ENCODE assay signal across 8 cellular contexts in genomic region chr1:179293340-179294327, GRCh38. TPM values are rescaled to one million over a fixed set of nuclear protein-coding genes. Genes with fewer than 3 reads are reported as not detected.
DNase-seq lines count a peak whose midpoint lies in the region; ATAC-seq, FAIRE-seq and TF ChIP-seq lines count a peak whose summit lies in the region.

SOAT1 (plus strand) TSS chr1:179293797; CDS start chr1:179302685, 8,888 bp downstream.

- no peaks in the 10 kb centered on the region for H3K36me3 ChIP-seq in keratinocyte (ENCODE audit: control insufficient read depth in 2 of 2, extremely low read depth in 1 of 2, insufficient read depth in 2 of 2, low read length in 2 of 2)

- peak within 1 kb of the TSS; percentile 78 for H3K27ac ChIP-seq in keratinocyte (ENCODE audit: control insufficient read depth, insufficient read depth, low read length)

- peaks cover 28% of the 10 kb centered on the region for H3K4me1 Mint-ChIP-seq in central memory CD8-positive, alpha-beta T cell

- H3K9me1 ChIP-seq in keratinocyte (ENCODE audit: control insufficient read depth, extremely low read depth, insufficient read depth, low read length) = no peaks in the 10 kb centered on the region

- peaks cover 10% of the 10 kb centered on the region for H3K36me3 Mint-ChIP-seq in central memory CD8-positive, alpha-beta T cell (ENCODE audit: insufficient read depth)

- no peaks in the 10 kb centered on the region for H3K27me3 Mint-ChIP-seq in central memory CD8-positive, alpha-beta T cell

- no peak for FAIRE-seq in keratinocyte (lab: Jason Lieb, UNC)

- no peaks in the 10 kb centered on the region for H4K20me1 ChIP-seq in keratinocyte (ENCODE audit: control insufficient read depth, extremely low read depth, insufficient read depth, low read length)

- peak; percentile 20 for TF ChIP-seq CTCF in AG09309 (IDR thresholded peaks at IDR 0.05; ENCODE audit: control insufficient read depth, insufficient read depth, low read depth, low read length, missing control alignments)
- TF ChIP-seq CTCF in keratinocyte (optimal IDR thresholded peaks at IDR 0.05 in 1 of 3, IDR thresholded peaks at IDR 0.05 in 1 of 3, conservative IDR thresholded peaks at IDR 0.05 in 1 of 3; ENCODE audit: extremely low read depth in 1 of 3, insufficient read depth in 2 of 3, low read length in 3 of 3) = peak in 2 of 3 experiments; percentile 18 to 41

- no peaks in the 10 kb centered on the region for H3K27me3 ChIP-seq in keratinocyte (ENCODE audit: control insufficient read depth, extremely low read depth, insufficient read depth, low read length)

- peaks cover 21% of the 10 kb centered on the region for H3K4me1 ChIP-seq in keratinocyte (ENCODE audit: control insufficient read depth, extremely low read depth, insufficient read depth, low read length)

- dilution Hi-C loops in keratinocyte (cut with MboI; ENCODE audit: extremely low pct_ligation_motif_present, low sequenced_read_pairs) = no loop called here

- H3K4me3 Mint-ChIP-seq in central memory CD8-positive, alpha-beta T cell = peak within 1 kb of the TSS; percentile 85

- no peaks in the 10 kb centered on the region for H3K9me3 ChIP-seq in keratinocyte (ENCODE audit: control insufficient read depth, low read depth, low read length)

- H3K9me3 Mint-ChIP-seq in central memory CD8-positive, alpha-beta T cell = no peaks in the 10 kb centered on the region

- peak; percentile 46 for DNase-seq in AG09309 (ENCODE audit: low read depth)
- DNase-seq in NCI-H345 (lab: John Stamatoyannopoulos, UW) = peak; percentile 95
- peak; percentile 81 for DNase-seq in activated CD4-positive, CD25-positive, alpha-beta regulatory T cell treated with anti-CD3 and anti-CD28 coated beads, Interleukin-2, amount 50 U/mL, for 16 hours (ENCODE audit: low read depth, low spot score)
- peak; percentile 87 to 93 for DNase-seq in central memory CD8-positive, alpha-beta T cell (ENCODE audit: low spot score in 2 of 2)
- DNase-seq in keratinocyte (ENCODE audit: low read depth, low spot score) = no peak
- peak; percentile 98 for DNase-seq in stimulated activated CD4-positive, alpha-beta T cell treated with anti-CD3 and anti-CD28 coated beads, Interleukin-15, amount 100 ng/mL, for 24 hours

- H3K4me2 ChIP-seq in keratinocyte (ENCODE audit: control insufficient read depth, extremely low read depth, insufficient read depth, low read depth, low read length) = peak within 1 kb of the TSS; percentile 97

- peak within 1 kb of the TSS; percentile 91 for H2AFZ ChIP-seq in keratinocyte (ENCODE audit: control insufficient read depth, low read length)

- ATAC-seq in GM18873 (IDR thresholded peaks at IDR 0.05; ENCODE audit: low FRiP score, unreplicated experiment) (peak; percentile 97), HG03139 (IDR thresholded peaks at IDR 0.05; ENCODE audit: unreplicated experiment) (peak; percentile 94)
- peak; percentile 92 for ATAC-seq in central memory CD8-positive, alpha-beta T cell (replicated peaks; ENCODE audit: extremely low read depth, poor library complexity, severe bottlenecking)

- peak within 1 kb of the TSS; percentile 81 for H3K27ac Mint-ChIP-seq in central memory CD8-positive, alpha-beta T cell (ENCODE audit: low read depth)

- peaks cover 36% of the 10 kb centered on the region for H3K79me2 ChIP-seq in keratinocyte (ENCODE audit: control insufficient read depth, insufficient read depth, low read length)

- H3K9ac ChIP-seq in keratinocyte (ENCODE audit: control insufficient read depth, extremely low read depth, insufficient read depth, low read length) = peak within 1 kb of the TSS; percentile 84

- H3K4me3 ChIP-seq in AG09309 (ENCODE audit: control insufficient read depth, low read depth, low read length) (peak within 1 kb of the TSS; percentile 76), keratinocyte (ENCODE audit: control insufficient read depth in 2 of 3, extremely low read depth in 1 of 3, insufficient read depth in 2 of 3, low read depth in 1 of 3, low read length in 3 of 3) (peak within 1 kb of the TSS; percentile 67 to 77 (median 70))

RNA-seq across cellular contexts. Expression of gene SOAT1, which starts in this region (rescaled TPM):
- 46.7 to 62.9 TPM (median 49.6 TPM) in 3 replicates for polyA plus RNA-seq in keratinocyte
- 8.2 TPM for polyA plus RNA-seq in keratinocyte (2011; ENCODE audit: low read depth)
- polyA plus RNA-seq in keratinocyte (2011; cell fraction: cytosol; rRNA removed) = 14.7 and 41.8 TPM in 2 replicates
- 73.1 and 94.5 TPM in 2 replicates for polyA plus RNA-seq in keratinocyte (2011; cell fraction: nucleus; rRNA removed)
- 12.5 and 33.5 TPM in 2 replicates for polyA plus RNA-seq in keratinocyte (2012; ENCODE audit: low replicate concordance)
- 30.6 to 119 TPM (median 78.3 TPM) in 3 replicates for polyA minus RNA-seq in keratinocyte
- polyA minus RNA-seq in keratinocyte (2011; cell fraction: cytosol; rRNA and poly(A)+ RNA removed) = 17.8 TPM
- 43.9 and 109 TPM in 2 replicates for polyA minus RNA-seq in keratinocyte (2011; cell fraction: nucleus; rRNA and poly(A)+ RNA removed)
